Comparison of ENCODE assay signal across 34 cellular contexts in genomic region chr14:77808250-77808649, GRCh38.
"Had no signal": no experiment of that assay in that cellular context is flagged by ENCODE, and none has a peak within 500 bp of the region (broad histone marks: within the 10 kb centered on the region; RNA-seq: fewer than 3 reads in every experiment).

No MANE protein-coding gene starts in this region.

- H3K4me1 ChIP-seq: ascending aorta, Peyer's patch had no signal

- H3K36me3 ChIP-seq: ascending aorta, cardiac muscle cell, Peyer's patch, WERI-Rb-1 had no signal

- H3K4me3 ChIP-seq: ascending aorta, cardiac muscle cell, Peyer's patch had no signal

- H3K27ac ChIP-seq: ascending aorta, cardiac muscle cell, Peyer's patch, WERI-Rb-1 had no signal

- H3K9me3 Mint-ChIP-seq: activated CD4-positive, alpha-beta T cell treated with anti-CD3 and anti-CD28 coated beads, Interleukin-2, amount 10 ng/mL, durations not matched to agents 7 days and 5 days; activated naive CD4-positive, alpha-beta T cell treated with anti-CD3 and anti-CD28 coated beads, Interleukin-2, amount 50 U/mL, for 24 hours; activated naive CD8-positive, alpha-beta T cell treated with anti-CD3 and anti-CD28 coated beads, Interleukin-2, amount 10 ng/mL, durations not matched to agents 7 days and 5 days; activated T-cell treated with anti-CD3 and anti-CD28 coated beads, Interleukin-2, amount 50 U/mL, for 24 hours; activated T-helper 2 cell treated with anti-CD3 and anti-CD28 coated beads, Interferon-gamma antibody, Interleukin-2, Interleukin-4, amounts not matched to agents 10 μg/mL and 5 μg/mL and 100 μg/mL, durations not matched to agents 14 hours and 24 hours and 36 hours; central memory CD8-positive, alpha-beta T cell had no signal

- H3K27me3 ChIP-seq: ascending aorta, cardiac muscle cell, Peyer's patch had no signal

- H3K27me3 Mint-ChIP-seq: activated CD4-positive, alpha-beta T cell treated with anti-CD3 and anti-CD28 coated beads for 36 hours; activated CD4-positive, alpha-beta T cell treated with anti-CD3 and anti-CD28 coated beads, Interleukin-2, amount 10 ng/mL, durations not matched to agents 7 days and 5 days; activated naive CD4-positive, alpha-beta T cell treated with anti-CD3 and anti-CD28 coated beads, Interleukin-2, amount 50 U/mL, for 24 hours; activated naive CD8-positive, alpha-beta T cell treated with anti-CD3 and anti-CD28 coated beads, Interleukin-2, amount 10 ng/mL, durations not matched to agents 7 days and 5 days; activated T-cell treated with anti-CD3 and anti-CD28 coated beads, Interleukin-2, amount 50 U/mL, for 24 hours; central memory CD8-positive, alpha-beta T cell had no signal

- ATAC-seq: activated CD4-positive, alpha-beta T cell treated with anti-CD3 and anti-CD28 coated beads for 36 hours; activated CD8-positive, alpha-beta T cell treated with anti-CD3 and anti-CD28 coated beads, Interleukin-2, amount 10 ng/mL, durations not matched to agents 7 days and 5 days; PC-3 had no signal

- DNase-seq: activated CD4-positive, alpha-beta T cell treated with anti-CD3 and anti-CD28 coated beads for 36 hours; activated CD4-positive, alpha-beta T cell treated with anti-CD3 and anti-CD28 coated beads, Interleukin-2, amount 10 ng/mL, durations not matched to agents 7 days and 5 days; activated CD4-positive, alpha-beta T cell treated with anti-CD3 and anti-CD28 coated beads, Interleukin-2, amount 50 U/mL, for 48 hours; activated CD8-positive, alpha-beta T cell treated with anti-CD3 and anti-CD28 coated beads, Interleukin-2, amount 10 ng/mL, durations not matched to agents 7 days and 5 days; activated gamma-delta T cell; activated naive CD4-positive, alpha-beta T cell treated with Interleukin-2 at 50 U/mL for 16 hours; activated naive CD8-positive, alpha-beta T cell treated with anti-CD3 and anti-CD28 coated beads, Interleukin-2, amount 10 ng/mL, durations not matched to agents 7 days and 5 days; activated T-cell treated with anti-CD3 and anti-CD28 coated beads, Interleukin-2, amount 50 U/mL, for 24 hours; amygdala; NCI-H1092 treated with DMSO at 0.1 percent for 48 hours; NCI-H1417; NCI-H146; NCI-H187; NCI-H2029 treated with DMSO at 0.1 percent for 48 hours; NCI-H2107; NCI-H2171; NCI-H510A; NCI-H526; NCI-H748 treated with DMSO at 0.1 percent for 48 hours; NK-92 treated with Interleukin-12 subunit alpha and Interleukin-12 subunit beta, amount 100 ng/mL, for 24 hours; PC-3; Peyer's patch; RPMI8226; SHP77 treated with DMSO at 0.1 percent for 48 hours; SW 1271; T-helper 1 cell; T-helper 2 cell; T-helper 9 cell; WERI-Rb-1 had no signal

- H3K36me3 Mint-ChIP-seq: activated naive CD8-positive, alpha-beta T cell treated with anti-CD3 and anti-CD28 coated beads, Interleukin-2, amount 10 ng/mL, durations not matched to agents 7 days and 5 days had no signal

- H3K27ac Mint-ChIP-seq: activated CD4-positive, alpha-beta T cell treated with anti-CD3 and anti-CD28 coated beads, Interleukin-2, amount 10 ng/mL, durations not matched to agents 7 days and 5 days; activated CD8-positive, alpha-beta T cell treated with anti-CD3 and anti-CD28 coated beads, Interleukin-2, amount 10 ng/mL, durations not matched to agents 7 days and 5 days; activated naive CD4-positive, alpha-beta T cell treated with anti-CD3 and anti-CD28 coated beads, Interleukin-2, amount 50 U/mL, for 24 hours; activated naive CD8-positive, alpha-beta T cell treated with anti-CD3 and anti-CD28 coated beads, Interleukin-2, amount 10 ng/mL, durations not matched to agents 7 days and 5 days; activated T-cell treated with anti-CD3 and anti-CD28 coated beads, Interleukin-2, amount 50 U/mL, for 24 hours; activated T-helper 2 cell treated with anti-CD3 and anti-CD28 coated beads, Interferon-gamma antibody, Interleukin-2, Interleukin-4, amounts not matched to agents 10 μg/mL and 5 μg/mL and 100 μg/mL, durations not matched to agents 14 hours and 24 hours and 36 hours had no signal

- H3K9me3 ChIP-seq: ascending aorta, Peyer's patch had no signal

- H3K4me1 Mint-ChIP-seq: activated naive CD4-positive, alpha-beta T cell treated with anti-CD3 and anti-CD28 coated beads, Interleukin-2, amount 50 U/mL, for 24 hours; central memory CD8-positive, alpha-beta T cell had no signal

- H3K4me3 Mint-ChIP-seq: activated CD4-positive, alpha-beta T cell treated with anti-CD3 and anti-CD28 coated beads for 36 hours; activated CD4-positive, alpha-beta T cell treated with anti-CD3 and anti-CD28 coated beads, Interleukin-2, amount 10 ng/mL, durations not matched to agents 7 days and 5 days; activated CD8-positive, alpha-beta T cell treated with anti-CD3 and anti-CD28 coated beads, Interleukin-2, amount 10 ng/mL, durations not matched to agents 7 days and 5 days; activated naive CD4-positive, alpha-beta T cell treated with anti-CD3 and anti-CD28 coated beads, Interleukin-2, amount 50 U/mL, for 24 hours; activated naive CD8-positive, alpha-beta T cell treated with anti-CD3 and anti-CD28 coated beads, Interleukin-2, amount 10 ng/mL, durations not matched to agents 7 days and 5 days; activated T-cell treated with anti-CD3 and anti-CD28 coated beads, Interleukin-2, amount 50 U/mL, for 24 hours; central memory CD8-positive, alpha-beta T cell had no signal
